1 cellular context compared by ENCODE assay signal in genomic region chr5:43007911-43008368, GRCh38.
TF ChIP-seq lines count a peak whose summit lies in the region.

No MANE protein-coding gene starts in this region.

TF ChIP-seq in K562, 482 proteins besides CTCF, POLR2A, EP300 and RAD21 (continued from another document and continues in another):
- TF ChIP-seq ZBTB34 (CRISPR knock-in tag; IDR thresholded peaks at IDR 0.05): no peak
- TF ChIP-seq CCAR2 (IDR thresholded peaks at IDR 0.05; ENCODE audit: low read depth, low read length): no peak
- TF ChIP-seq TRIM24 (IDR thresholded peaks at IDR 0.05): no peak
- TF ChIP-seq RHOXF2B (CRISPR knock-in tag; conservative IDR thresholded peaks at IDR 0.05): no peak
- no peak for TF ChIP-seq ELK3 (CRISPR knock-in tag; IDR thresholded peaks at IDR 0.05)
- TF ChIP-seq SNAPC5 (CRISPR knock-in tag; IDR thresholded peaks at IDR 0.05): no peak
- TF ChIP-seq POLR2AphosphoS5 (IDR thresholded peaks at IDR 0.05; ENCODE audit: control insufficient read depth, insufficient read depth, low read depth, low read length): peak; percentile 9; the same call in 1 of the 2 replicates
- TF ChIP-seq HCFC1 (IDR thresholded peaks at IDR 0.05; ENCODE audit: low read depth, low read length): no peak
- no peak for TF ChIP-seq NR2C1 (IDR thresholded peaks at IDR 0.05)
- no peak for TF ChIP-seq NR2C1 (tag; IDR thresholded peaks at IDR 0.05)
- TF ChIP-seq ZMIZ1 (IDR thresholded peaks at IDR 0.05; ENCODE audit: low read depth in 2 of 2, low read length in 2 of 2): no peak
- no peak for TF ChIP-seq AFF1 (IDR thresholded peaks at IDR 0.05; ENCODE audit: low read depth in 1 of 2, partially characterized antibody in 2 of 2)
- TF ChIP-seq MEIS2 (IDR thresholded peaks at IDR 0.05; ENCODE audit: partially characterized antibody): peak; percentile 17
- no peak for TF ChIP-seq DIDO1 (tag; IDR thresholded peaks at IDR 0.05; ENCODE audit: low read depth)
- no peak for TF ChIP-seq ZNF561 (CRISPR knock-in tag; conservative IDR thresholded peaks at IDR 0.05)
- no peak for TF ChIP-seq E2F3 (CRISPR knock-in tag; IDR thresholded peaks at IDR 0.05)
- no peak for TF ChIP-seq ZNF586 (CRISPR knock-in tag; conservative IDR thresholded peaks at IDR 0.05)
- no peak for TF ChIP-seq ZNF124 (CRISPR knock-in tag; IDR thresholded peaks at IDR 0.05)
- TF ChIP-seq YY1 (IDR thresholded peaks at IDR 0.05; ENCODE audit: borderline replicate concordance in 1 of 3, control insufficient read depth in 1 of 3, extremely low read depth in 1 of 3, insufficient read depth in 3 of 3, insufficient read length in 1 of 3, insufficient replicate concordance in 2 of 3, low read depth in 1 of 3, low read length in 2 of 3): peak in 1 of 3 experiments; percentile 22
- TF ChIP-seq RUNX1 (IDR thresholded peaks at IDR 0.05; ENCODE audit: low read depth): no peak
- TF ChIP-seq ZBTB12 (CRISPR knock-in tag; IDR thresholded peaks at IDR 0.05): no peak
- no peak for TF ChIP-seq ZNF174 (CRISPR knock-in tag; IDR thresholded peaks at IDR 0.05)
- no peak for TF ChIP-seq EWSR1 (IDR thresholded peaks at IDR 0.05; ENCODE audit: borderline replicate concordance, low read depth, partially characterized antibody)
- 0 out of 2 replicates have a peak, but pooled peaks have one; percentile 32 for TF ChIP-seq ZNF232 (CRISPR knock-in tag; IDR thresholded peaks at IDR 0.05)
- TF ChIP-seq ARID3A (IDR thresholded peaks at IDR 0.05; ENCODE audit: borderline replicate concordance, low read depth, low read length): no peak
- TF ChIP-seq CREB1 (IDR thresholded peaks at IDR 0.05): no peak
- no peak for TF ChIP-seq CREB1 (CRISPR knock-in tag; IDR thresholded peaks at IDR 0.05)
- TF ChIP-seq FUS (optimal IDR thresholded peaks at IDR 0.05; ENCODE audit: low read depth, low read length): no peak
- no peak for TF ChIP-seq ZBTB2 (IDR thresholded peaks at IDR 0.05)
- no peak for TF ChIP-seq CEBPZ (IDR thresholded peaks at IDR 0.05; ENCODE audit: borderline replicate concordance, low read depth, low read length)
- no peak for TF ChIP-seq GTF3C2 (IDR thresholded peaks at IDR 0.05; ENCODE audit: borderline replicate concordance, extremely low read depth, insufficient read length)
- no peak for TF ChIP-seq ZBTB7A (IDR thresholded peaks at IDR 0.05; ENCODE audit: borderline replicate concordance, control insufficient read depth, low read depth, low read length)
- no peak for TF ChIP-seq SMAD2 (IDR thresholded peaks at IDR 0.05; ENCODE audit: low read depth, low read length)
- TF ChIP-seq BCL6 (CRISPR knock-in tag; IDR thresholded peaks at IDR 0.05): no peak
- TF ChIP-seq SREBF1 (IDR thresholded peaks at IDR 0.05; ENCODE audit: borderline replicate concordance, low read depth, low read length): no peak
- no peak; the same call in 1 of the 2 replicates for TF ChIP-seq KAT7 (CRISPR knock-in tag; IDR thresholded peaks at IDR 0.05; ENCODE audit: borderline replicate concordance)
- TF ChIP-seq HDAC3 (IDR thresholded peaks at IDR 0.05; ENCODE audit: borderline replicate concordance, partially characterized antibody): no peak
- TF ChIP-seq ZNF75A (CRISPR knock-in tag; IDR thresholded peaks at IDR 0.05): no peak
- 0 out of 2 replicates have a peak, but pooled peaks have one; percentile 88 for TF ChIP-seq POLR2H (tag; IDR thresholded peaks at IDR 0.05; ENCODE audit: low read depth)
- no peak for TF ChIP-seq ZNF431 (CRISPR knock-in tag; IDR thresholded peaks at IDR 0.05)
